ENCODE assay signal across 31 cellular contexts in the genomic region with DNA sequence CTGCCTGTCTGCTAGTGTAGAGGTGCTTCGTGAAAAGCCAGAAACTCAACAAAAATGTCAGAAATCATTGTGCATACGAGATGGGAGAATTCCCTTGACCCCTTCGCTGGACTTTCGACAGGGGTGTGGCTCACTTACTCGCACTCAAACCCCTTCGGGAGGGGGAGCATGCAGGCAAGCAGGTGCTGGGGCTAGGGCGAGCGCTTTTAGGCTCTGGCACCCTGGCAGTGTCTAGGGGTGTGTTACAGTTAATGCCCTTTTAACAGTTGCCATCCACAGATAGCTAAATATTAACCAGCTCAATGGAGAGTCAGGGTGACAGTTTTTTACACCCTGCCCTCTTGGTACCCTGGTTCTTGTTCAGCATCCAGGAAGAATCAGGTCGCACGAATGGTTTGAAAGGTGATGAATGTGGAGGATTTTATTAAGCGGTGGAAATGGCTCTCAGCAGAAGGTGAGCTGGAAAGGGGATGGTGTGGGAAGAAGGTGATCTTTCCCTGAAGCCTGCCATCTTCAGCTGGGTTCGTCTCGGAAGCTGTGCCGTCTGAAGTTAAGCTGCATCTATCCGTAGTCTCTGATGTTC. TPM values are rescaled to one million over a fixed set of nuclear protein-coding genes. Genes with fewer than 3 reads are reported as not detected.
DNase-seq lines count a peak whose midpoint lies in the region; TF ChIP-seq lines count a peak whose summit lies in the region.
"Had no signal": no experiment of that assay in that cellular context is flagged by ENCODE, and none has a peak within 500 bp of the region (broad histone marks: within the 10 kb centered on the region; RNA-seq: fewer than 3 reads in every experiment).

No MANE protein-coding gene starts in this region.

- H3K4me2 ChIP-seq in osteoblast (ENCODE audit: insufficient read depth, low read length) = no peak overlapping the region
- H3K4me2 ChIP-seq: smooth muscle cell had no signal

- H3K4me1 ChIP-seq in osteoblast (ENCODE audit: insufficient read depth, low read length) = no peaks in the 10 kb centered on the region

- H4K20me1 ChIP-seq in osteoblast (ENCODE audit: insufficient read depth, low read length) = no peaks in the 10 kb centered on the region

- peaks cover 24% of the 10 kb centered on the region for H3K27me3 ChIP-seq in osteoblast (ENCODE audit: insufficient read depth, low read length)

- H2AFZ ChIP-seq in osteoblast (ENCODE audit: low read length) = no peak overlapping the region

- no peaks in the 10 kb centered on the region for H3K36me3 ChIP-seq in osteoblast (ENCODE audit: insufficient read depth, low read length)

- H3K79me2 ChIP-seq in osteoblast (ENCODE audit: insufficient read depth, low read length) = no peaks in the 10 kb centered on the region

- peaks cover 3% of the 10 kb centered on the region for H3K27me3 Mint-ChIP-seq in type B pancreatic cell
- H3K27me3 Mint-ChIP-seq: activated naive CD8-positive, alpha-beta T cell treated with anti-CD3 and anti-CD28 coated beads, Interleukin-2, amount 50 U/mL, for 24 hours; dendritic cell treated with granulocyte-macrophage colony-stimulating factor and Interleukin-4, amounts not matched to agents 40 ng/mL and 50 ng/mL, for 4 days had no signal

- DNase-seq in DMS53 (lab: John Stamatoyannopoulos, UW) (peak; percentile 58), DMS53 treated with DMSO at 0.1 percent for 48 hours (lab: John Stamatoyannopoulos, UW; ENCODE audit: unreplicated experiment) (no peak), coronary artery (ENCODE audit: low spot score) (peak; percentile 47), osteoblast (ENCODE audit: insufficient read length, low spot score, missing footprints) (peak; percentile 6), type B pancreatic cell (ENCODE audit: extremely low spot score, unreplicated experiment) (peak; percentile 45), NCI-H345 (lab: John Stamatoyannopoulos, UW) (no peak), DMS79 treated with DMSO at 0.1 percent for 48 hours (lab: John Stamatoyannopoulos, UW) (no peak), ACHN (no peak)
- DNase-seq: activated CD8-positive, alpha-beta T cell treated with anti-CD3 and anti-CD28 coated beads, Interleukin-2, amount 10 ng/mL, durations not matched to agents 7 days and 5 days; activated gamma-delta T cell treated with Interleukin-2 at 50 U/mL for 16 hours; activated naive CD8-positive, alpha-beta T cell treated with anti-CD3 and anti-CD28 coated beads, Interleukin-2, amount 50 U/mL, for 24 hours; activated T-cell treated with anti-CD3 and anti-CD28 coated beads, Interleukin-2, amount 50 U/mL, for 4 hours; caudate nucleus; COR-L47; foreskin fibroblast; GDM1; Karpas-422; midbrain; NCI-H1436; NCI-H2081 treated with DMSO at 0.1 percent for 48 hours; NCI-H226; occipital lobe; SHP77; stimulated activated CD4-positive, alpha-beta T cell treated with anti-CD3 and anti-CD28 coated beads, Interleukin-1b, Interleukin-23, amount 100 ng/mL, for 48 hours; stimulated activated naive CD4-positive, alpha-beta T cell treated with Interleukin-2 at 50 U/mL for 16 hours; T-helper 2 cell had no signal

- H3K9me3 ChIP-seq in osteoblast (ENCODE audit: low read depth, low read length) = peaks cover 2% of the 10 kb centered on the region

- H3K27ac ChIP-seq in coronary artery = no peak overlapping the region
- H3K27ac ChIP-seq in osteoblast (ENCODE audit: low read depth, low read length) = no peak overlapping the region
- H3K27ac ChIP-seq: 22Rv1, C4-2B had no signal

- H3K4me3 ChIP-seq in coronary artery (no peak overlapping the region), osteoblast (ENCODE audit: insufficient read depth, low read length) (no peak overlapping the region)
- H3K4me3 ChIP-seq: smooth muscle cell had no signal

- no peak overlapping the region for H3K27ac Mint-ChIP-seq in type B pancreatic cell
- H3K27ac Mint-ChIP-seq: activated CD8-positive, alpha-beta T cell treated with anti-CD3 and anti-CD28 coated beads, Interleukin-2, amount 10 ng/mL, durations not matched to agents 7 days and 5 days; activated naive CD8-positive, alpha-beta T cell treated with anti-CD3 and anti-CD28 coated beads, Interleukin-2, amount 50 U/mL, for 24 hours; dendritic cell treated with granulocyte-macrophage colony-stimulating factor and Interleukin-4, amounts not matched to agents 40 ng/mL and 50 ng/mL, for 4 days; naive thymus-derived CD8-positive, alpha-beta T cell had no signal

- no peaks in the 10 kb centered on the region for H3K9me3 Mint-ChIP-seq in type B pancreatic cell
- H3K9me3 Mint-ChIP-seq: activated naive CD8-positive, alpha-beta T cell treated with anti-CD3 and anti-CD28 coated beads, Interleukin-2, amount 50 U/mL, for 24 hours had no signal

- in situ Hi-C loops in ACHN (cut with HindIII; ENCODE audit: low pct_ligation_motif_present, low pct_unique_long_range_greater_than_20kb, low sequenced_read_pairs) = no loop called here

- no peaks in the 10 kb centered on the region for H3K36me3 Mint-ChIP-seq in type B pancreatic cell
- H3K36me3 Mint-ChIP-seq: naive thymus-derived CD8-positive, alpha-beta T cell had no signal

- H3K4me3 Mint-ChIP-seq in type B pancreatic cell = no peak overlapping the region
- H3K4me3 Mint-ChIP-seq: activated CD8-positive, alpha-beta T cell treated with anti-CD3 and anti-CD28 coated beads, Interleukin-2, amount 10 ng/mL, durations not matched to agents 7 days and 5 days; activated naive CD8-positive, alpha-beta T cell treated with anti-CD3 and anti-CD28 coated beads, Interleukin-2, amount 50 U/mL, for 24 hours; activated T-cell treated with anti-CD3 and anti-CD28 coated beads, Interleukin-2, amount 50 U/mL, for 4 hours; dendritic cell treated with granulocyte-macrophage colony-stimulating factor and Interleukin-4, amounts not matched to agents 40 ng/mL and 50 ng/mL, for 4 days; naive thymus-derived CD8-positive, alpha-beta T cell had no signal

- peaks cover 5% of the 10 kb centered on the region for H3K4me1 Mint-ChIP-seq in type B pancreatic cell (ENCODE audit: unreplicated experiment)
- H3K4me1 Mint-ChIP-seq: activated naive CD8-positive, alpha-beta T cell treated with anti-CD3 and anti-CD28 coated beads, Interleukin-2, amount 50 U/mL, for 24 hours; naive thymus-derived CD8-positive, alpha-beta T cell had no signal

- TF ChIP-seq CTCF in coronary artery (IDR thresholded peaks at IDR 0.05) (no peak), osteoblast (IDR thresholded peaks at IDR 0.05; ENCODE audit: extremely low read depth, low read depth, low read length) (no peak), type B pancreatic cell (conservative IDR thresholded peaks at IDR 0.05) (no peak)

RNA-seq across cellular contexts. Expression of a gene that starts 59.6 kb away (rescaled TPM):
- total RNA-seq in osteoblast = 2.5 and 3.5 TPM in 2 replicates
- total RNA-seq in type B pancreatic cell (ENCODE audit: low replicate concordance) = 25.9 and 49.4 TPM in 2 replicates
- total RNA-seq: activated CD8-positive, alpha-beta T cell treated with anti-CD3 and anti-CD28 coated beads, Interleukin-2, amount 10 ng/mL, durations not matched to agents 7 days and 5 days; naive thymus-derived CD8-positive, alpha-beta T cell had no signal

Comparison
In these comparisons a context has a peak if more than half of its experiments do, and no peak if none do; other contexts are left out.
1. DNase-seq: peak in DMS53 (single experiment), coronary artery (single experiment), osteoblast (single experiment) and type B pancreatic cell (single experiment); none in DMS53 treated with DMSO at 0.1 percent for 48 hours (single experiment), NCI-H345 (single experiment), DMS79 treated with DMSO at 0.1 percent for 48 hours (single experiment) and ACHN (single experiment).